ENCODE assay signal across 8 cellular contexts in the genomic region with DNA sequence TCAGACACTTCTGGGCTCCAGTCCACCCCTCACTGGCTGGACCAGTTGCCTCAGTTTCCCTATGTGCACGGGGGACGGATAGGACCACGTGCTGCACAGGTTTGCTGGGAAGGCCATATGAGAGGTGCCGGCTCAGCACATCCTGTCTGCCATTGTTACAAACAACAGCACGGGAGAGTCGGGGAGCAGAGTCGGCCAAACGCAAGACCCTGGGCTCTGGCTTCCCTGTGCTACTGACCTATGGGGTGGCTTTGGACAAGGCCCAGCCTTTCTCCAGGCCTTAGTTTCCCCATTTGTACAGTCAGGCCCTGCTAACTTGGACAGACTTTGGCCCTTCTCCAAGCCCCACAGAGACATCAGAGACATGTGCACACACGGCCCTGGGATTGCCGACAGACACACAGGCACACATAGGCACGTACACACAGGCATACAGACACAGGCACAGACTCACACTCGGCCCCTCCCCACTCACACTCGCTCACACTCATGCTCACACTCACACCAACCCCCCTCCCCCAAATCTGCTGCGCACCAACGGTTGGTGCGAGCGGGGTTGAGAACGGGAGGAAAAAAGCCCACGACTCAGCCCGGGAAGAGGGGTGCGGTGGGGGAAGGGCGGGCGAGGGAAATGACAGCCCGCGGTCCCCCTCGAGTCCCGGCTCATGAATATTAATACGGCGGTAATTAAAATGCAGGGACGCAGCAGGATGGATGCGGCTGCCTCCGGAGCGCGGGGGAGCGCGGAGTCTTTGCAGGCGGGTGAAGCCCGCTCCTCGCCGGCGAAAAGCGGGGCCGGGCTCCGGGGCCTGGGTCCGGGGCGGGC.
A peak's percentile ranks its signal among the peaks of the same experiment; 100 is the strongest.
DNase-seq lines count a peak whose midpoint lies in the region; ATAC-seq and TF ChIP-seq lines count a peak whose summit lies in the region.

No MANE protein-coding gene starts in this region.

- CTCF ChIA-PET in OCI-LY7 (lab: Charles Lee; ENCODE audit: unreplicated experiment) = no interaction called here

- H3K9me2 ChIP-seq in OCI-LY7 (ENCODE audit: insufficient read depth, low read length) = no peaks in the 10 kb centered on the region

- POLR2A ChIA-PET in OCI-LY7 (lab: Charles Lee) = no interaction called here

- no peak overlapping the region for H3K27ac ChIP-seq in OCI-LY7 (ENCODE audit: low read depth, low read length, poor library complexity, severe bottlenecking)
- peak overlapping the region; percentile 99 for H3K27ac ChIP-seq in adipose tissue (ENCODE audit: low read depth, low read length)
- peak overlapping the region; percentile 98 for H3K27ac ChIP-seq in left ventricle myocardium inferior (replicated peaks)
- peak overlapping the region; percentile 99 to 100 for H3K27ac ChIP-seq in prostate gland

- no peaks in the 10 kb centered on the region for H3K79me2 ChIP-seq in OCI-LY7 (ENCODE audit: insufficient read depth, low read depth, low read length)

- ATAC-seq in GM21717 (IDR thresholded peaks at IDR 0.05; ENCODE audit: unreplicated experiment) (peak; percentile 11), HG03571 (IDR thresholded peaks at IDR 0.05; ENCODE audit: unreplicated experiment) (no peak)

- intact Hi-C loops in OCI-LY7 (cut with micrococcal nuclease; ENCODE audit: unreplicated experiment) (no loop called here), left ventricle myocardium inferior (cut with micrococcal nuclease) (loop anchor here (10.0 kb wide), 1 partner anchor 313 kb away; a partner anchor contains a TSS), prostate gland (cut with DNase I) (no loop called here)

- no peak overlapping the region for H2AFZ ChIP-seq in OCI-LY7 (ENCODE audit: low read length)

- H4K20me1 ChIP-seq in OCI-LY7 (ENCODE audit: insufficient read depth, low read length) = no peaks in the 10 kb centered on the region

- WGBS in adipose tissue, 3 donors = 5 to 14% (median 8%) methylated on average over 40 to 46 of the region's 46 CpGs
- WGBS in prostate gland = 9% methylated on average over 36 of the region's 46 CpGs

- no peak overlapping the region for H3K4me3 ChIP-seq in OCI-LY7 (ENCODE audit: low read depth, low read length, poor library complexity, severe bottlenecking)
- peak overlapping the region; percentile 72 for H3K4me3 ChIP-seq in left ventricle myocardium inferior
- H3K4me3 ChIP-seq in prostate gland = peak overlapping the region; percentile 39 to 43

- peak overlapping the region; percentile 28; the same call in 1 of the 2 replicates for H3K4me2 ChIP-seq in OCI-LY7 (ENCODE audit: low read length)

- H3K36me3 ChIP-seq in OCI-LY7 (ENCODE audit: insufficient read depth, low read length) (no peaks in the 10 kb centered on the region), left ventricle myocardium inferior (no peaks in the 10 kb centered on the region), prostate gland (no peaks in the 10 kb centered on the region)

- BruUV-seq in OCI-LY7 (replicated peaks; lab: Mats Ljungman, UMichigan) = no TSS peak

- DNase-seq in AG20443 (ENCODE audit: low spot score) (peak; percentile 28), OCI-LY7 (ENCODE audit: low spot score) (no peak), left ventricle myocardium inferior (peak; percentile 59), prostate gland (ENCODE audit: low spot score) (no peak), cortex of kidney (lab: John Stamatoyannopoulos, UW) (no peak)

- H3K27me3 ChIP-seq in left ventricle myocardium inferior (ENCODE audit: low read depth) (no peaks in the 10 kb centered on the region), prostate gland (replicated peaks; ENCODE audit: insufficient read depth) (no peaks in the 10 kb centered on the region)

- H3K4me1 ChIP-seq in OCI-LY7 (ENCODE audit: insufficient read depth, low read length, poor library complexity, severe bottlenecking) (no peaks in the 10 kb centered on the region), left ventricle myocardium inferior (peaks cover 94% of the 10 kb centered on the region), prostate gland (replicated peaks) (peaks cover 64% of the 10 kb centered on the region)

- no peaks in the 10 kb centered on the region for H3K9me3 ChIP-seq in OCI-LY7 (ENCODE audit: low read length)
- H3K9me3 ChIP-seq in left ventricle myocardium inferior (replicated peaks) = no peaks in the 10 kb centered on the region
- no peaks in the 10 kb centered on the region for H3K9me3 ChIP-seq in prostate gland

- TF ChIP-seq POLR2A in prostate gland (IDR thresholded peaks at IDR 0.05) = no peak

- no peak for TF ChIP-seq CTCF in OCI-LY7 (conservative IDR thresholded peaks at IDR 0.05; ENCODE audit: low read length)
- TF ChIP-seq CTCF in left ventricle myocardium inferior (IDR thresholded peaks at IDR 0.05; ENCODE audit: borderline replicate concordance) = no peak
- TF ChIP-seq CTCF in prostate gland (IDR thresholded peaks at IDR 0.05) = no peak

Comparison
In these comparisons a context has a peak if more than half of its experiments do, and no peak if none do; other contexts are left out.
1. DNase-seq: peak in AG20443 (single experiment) and left ventricle myocardium inferior (single experiment); none in OCI-LY7 (single experiment), prostate gland (single experiment) and cortex of kidney (single experiment).